Comparison of ENCODE assay signal across 8 cellular contexts in the genomic region with DNA sequence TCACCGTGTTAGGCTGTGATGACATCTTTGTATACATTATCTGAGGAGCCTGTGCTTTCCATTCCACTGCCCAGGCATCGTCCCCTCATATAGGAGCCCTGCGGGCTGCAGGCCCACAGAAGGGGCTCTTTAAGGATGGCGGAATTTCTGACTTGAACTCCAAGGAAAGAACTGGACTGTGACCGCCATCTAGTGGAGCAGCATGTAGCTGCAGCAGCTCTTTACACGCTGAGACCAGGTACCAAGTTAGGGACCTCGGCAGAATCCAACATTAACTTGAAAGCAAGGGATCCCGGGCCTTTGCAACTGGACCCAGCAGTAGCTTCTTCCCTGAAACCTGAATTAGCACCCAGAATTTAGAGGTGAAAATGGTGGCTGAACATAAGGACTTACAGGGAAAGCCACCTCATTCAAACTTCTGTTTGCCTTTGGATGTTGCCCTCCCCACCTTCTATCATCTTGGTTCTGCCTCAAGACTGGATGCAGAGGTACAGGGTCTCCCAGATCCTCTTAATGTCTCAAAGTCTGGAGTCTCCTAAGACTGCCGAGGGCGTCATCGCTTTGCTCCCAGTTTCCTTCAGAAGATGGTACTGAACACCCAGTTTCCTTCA.
DNase-seq lines count a peak whose midpoint lies in the region; ATAC-seq, FAIRE-seq and TF ChIP-seq lines count a peak whose summit lies in the region.

No MANE protein-coding gene starts in this region.

- H3K27me3 ChIP-seq in foreskin keratinocyte (peaks cover 10% of the 10 kb centered on the region), pancreas (peaks cover 0 to 11% (median 0%) of the 10 kb centered on the region in 4 donors)

- no peak for FAIRE-seq in pancreas (lab: Jason Lieb, UNC)

- no peaks in the 10 kb centered on the region for H3K36me3 ChIP-seq in pancreas

- WGBS in pancreas, 2 donors = 22% methylated on average over 11 of the region's 11 CpGs

- in situ Hi-C loops in GM13977 (cut with MboI; ENCODE audit: low pct_unique_long_range_greater_than_20kb, low sequenced_read_pairs, unreplicated experiment) = no loop called here

- DNase-seq in Ammon's horn (ENCODE audit: low spot score) (peak; percentile 70), GM13977 (ENCODE audit: low spot score) (peak; percentile 72), NCI-H2171 (lab: John Stamatoyannopoulos, UW) (peak; percentile 62), foreskin keratinocyte (peak; percentile 7 to 37), pancreas (peak in 4 of 6 donors; percentile 35 to 77 (median 50)), GF-D8 (lab: John Stamatoyannopoulos, UW) (no peak), occipital lobe (lab: John Stamatoyannopoulos, UW) (no peak)

- ATAC-seq in foreskin keratinocyte (peak; percentile 71), pancreas (peak; percentile 55 to 95 (median 91))

- H3K27ac ChIP-seq in foreskin keratinocyte = no peak overlapping the region
- no peak overlapping the region for H3K27ac ChIP-seq in pancreas

- H3K4me1 ChIP-seq in foreskin keratinocyte (no peaks in the 10 kb centered on the region), pancreas (peaks cover 0 to 2% (median 0%) of the 10 kb centered on the region in 3 donors)

- peak; percentile 95 for TF ChIP-seq CTCF in GM13977 (IDR thresholded peaks at IDR 0.05; ENCODE audit: extremely low read depth, insufficient read depth, missing control alignments)
- TF ChIP-seq CTCF in WI38 (IDR thresholded peaks at IDR 0.05; ENCODE audit: low read depth, low read length) = peak; percentile 92
- peak; percentile 84 for TF ChIP-seq CTCF in foreskin keratinocyte (conservative IDR thresholded peaks at IDR 0.05)
- TF ChIP-seq CTCF in pancreas (IDR thresholded peaks at IDR 0.05) = peak; percentile 78 to 89 (median 84)

- H3K4me3 ChIP-seq in WI38 (ENCODE audit: low read depth, low read length) = no peak overlapping the region
- H3K4me3 ChIP-seq in pancreas = no peak overlapping the region

- no peaks in the 10 kb centered on the region for H3K9me3 ChIP-seq in pancreas

- intact Hi-C loops in pancreas (cut with DNase I) = no loop called here

Comparison
In these comparisons a context has a peak if more than half of its experiments do, and no peak if none do; other contexts are left out.
1. DNase-seq: peak in Ammon's horn (single experiment), GM13977 (single experiment), NCI-H2171 (single experiment), foreskin keratinocyte (2 of 2) and pancreas (4 of 6); none in GF-D8 (single experiment) and occipital lobe (single experiment).
2. Peak in every context shown above with its lines, with median percentiles within 50 percentile points of each other: CTCF ChIP-seq.